Comparison of ENCODE assay signal across 32 cellular contexts in the genomic region with DNA sequence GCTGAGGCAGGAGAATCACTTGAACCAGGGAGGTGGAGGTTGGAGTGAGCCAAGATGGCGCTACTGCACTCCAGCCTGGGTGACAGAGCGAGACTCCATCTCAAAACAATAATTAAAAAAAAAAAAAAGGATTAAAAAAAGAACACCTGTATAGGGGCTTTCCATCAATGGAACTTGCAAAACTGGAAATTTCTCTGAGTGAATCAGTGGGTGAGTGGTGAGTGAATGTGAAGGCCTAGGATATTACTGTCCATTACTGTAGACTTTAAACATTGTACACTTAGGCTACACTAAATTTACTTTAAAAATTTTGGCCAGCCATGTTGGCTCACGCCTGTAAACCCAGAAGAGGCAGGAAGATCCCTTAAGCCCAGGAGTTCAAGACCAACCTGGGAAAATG. TPM values are rescaled to one million over a fixed set of nuclear protein-coding genes. Genes with fewer than 3 reads are reported as not detected.
"Had no signal": no experiment of that assay in that cellular context is flagged by ENCODE, and none has a peak within 500 bp of the region (broad histone marks: within the 10 kb centered on the region; RNA-seq: fewer than 3 reads in every experiment).

No MANE protein-coding gene starts in this region.

- ATAC-seq: activated CD8-positive, alpha-beta T cell treated with anti-CD3 and anti-CD28 coated beads for 36 hours; activated naive CD8-positive, alpha-beta T cell treated with anti-CD3 and anti-CD28 coated beads, Interleukin-2, amount 50 U/mL, for 24 hours; body of pancreas had no signal

- DNase-seq: activated B cell treated with CpG ODN at 0.5 μM for 24 hours; activated CD4-positive, alpha-beta T cell treated with anti-CD3 and anti-CD28 coated beads for 48 hours; activated CD4-positive, alpha-beta T cell treated with anti-CD3 and anti-CD28 coated beads, Interleukin-2, amount 50 U/mL, for 1 hour; activated CD4-positive, alpha-beta T cell treated with anti-CD3 and anti-CD28 coated beads, Interleukin-2, amount 50 U/mL, for 48 hours; activated CD8-positive, alpha-beta memory T cell treated with anti-CD3 and anti-CD28 coated beads for 24 hours; activated CD8-positive, alpha-beta T cell treated with anti-CD3 and anti-CD28 coated beads for 36 hours; activated effector memory CD4-positive, alpha-beta T cell treated with anti-CD3 and anti-CD28 coated beads, Interleukin-2, amount 50 U/mL, for 16 hours; activated naive CD4-positive, alpha-beta T cell treated with anti-CD3 and anti-CD28 coated beads for 36 hours; activated naive CD8-positive, alpha-beta T cell treated with anti-CD3 and anti-CD28 coated beads for 36 hours; activated naive CD8-positive, alpha-beta T cell treated with anti-CD3 and anti-CD28 coated beads, Interleukin-2, amount 50 U/mL, for 24 hours; activated T-cell treated with anti-CD3 and anti-CD28 coated beads, Interleukin-2, amount 50 U/mL, for 1 hour; activated T-cell treated with anti-CD3 and anti-CD28 coated beads, Interleukin-2, amount 50 U/mL, for 48 hours; adrenal gland; amygdala; aorta; body of pancreas; dermis blood vessel endothelial cell; effector CD4-positive, alpha-beta T cell; effector memory CD8-positive, alpha-beta T cell; foreskin melanocyte; T-helper 1 cell; T-helper 17 cell; T1000; WERI-Rb-1 had no signal

- H3K27ac ChIP-seq: adrenal gland, body of pancreas, cardiac muscle cell, coronary artery, epithelial cell of prostate, WERI-Rb-1 had no signal

- H3K27me3 Mint-ChIP-seq: activated naive CD4-positive, alpha-beta T cell treated with anti-CD3 and anti-CD28 coated beads, Interleukin-2, amount 50 U/mL, for 24 hours had no signal

- H3K36me3 ChIP-seq: adrenal gland, cardiac muscle cell, WERI-Rb-1 had no signal

- H3K4me3 Mint-ChIP-seq: activated B cell treated with CpG ODN at 0.5 μM for 24 hours; activated CD8-positive, alpha-beta T cell treated with anti-CD3 and anti-CD28 coated beads for 36 hours; activated naive CD4-positive, alpha-beta T cell treated with anti-CD3 and anti-CD28 coated beads for 36 hours; activated naive CD4-positive, alpha-beta T cell treated with anti-CD3 and anti-CD28 coated beads, Interleukin-2, amount 50 U/mL, for 24 hours; activated naive CD8-positive, alpha-beta T cell treated with anti-CD3 and anti-CD28 coated beads for 36 hours; activated T-helper 1 cell treated with anti-CD3 and anti-CD28 coated beads, Interleukin-12 subunit alpha, Interleukin-12 subunit beta, Interleukin-2, Interleukin-4 antibody, amounts not matched to agents 30 ng/mL and 10 ng/mL and 1 ng/mL, durations not matched to agents 14 hours and 24 hours and 36 hours; T-helper 2 cell treated with Interferon-gamma antibody and Interleukin-4, amounts not matched to agents 5 μg/mL and 100 μg/mL, for 36 hours had no signal

- H3K9me3 Mint-ChIP-seq: activated B cell treated with CpG ODN at 0.5 μM for 24 hours; activated CD8-positive, alpha-beta T cell treated with anti-CD3 and anti-CD28 coated beads for 36 hours; activated naive CD4-positive, alpha-beta T cell treated with anti-CD3 and anti-CD28 coated beads for 36 hours; activated naive CD4-positive, alpha-beta T cell treated with anti-CD3 and anti-CD28 coated beads, Interleukin-2, amount 50 U/mL, for 24 hours; activated naive CD8-positive, alpha-beta T cell treated with anti-CD3 and anti-CD28 coated beads for 36 hours; activated naive CD8-positive, alpha-beta T cell treated with anti-CD3 and anti-CD28 coated beads, Interleukin-2, amount 50 U/mL, for 24 hours; activated T-helper 1 cell treated with anti-CD3 and anti-CD28 coated beads, Interleukin-12 subunit alpha, Interleukin-12 subunit beta, Interleukin-2, Interleukin-4 antibody, amounts not matched to agents 30 ng/mL and 10 ng/mL and 1 ng/mL, durations not matched to agents 14 hours and 24 hours and 36 hours; activated T-helper 2 cell treated with anti-CD3 and anti-CD28 coated beads, Interferon-gamma antibody, Interleukin-2, Interleukin-4, amounts not matched to agents 10 μg/mL and 5 μg/mL and 100 μg/mL, durations not matched to agents 14 hours and 24 hours and 36 hours; central memory CD8-positive, alpha-beta T cell; effector memory CD8-positive, alpha-beta T cell; T-helper 2 cell treated with Interferon-gamma antibody and Interleukin-4, amounts not matched to agents 5 μg/mL and 100 μg/mL, for 36 hours had no signal

- H3K4me3 ChIP-seq: adrenal gland, body of pancreas, cardiac muscle cell, coronary artery had no signal

- H3K27ac Mint-ChIP-seq: activated CD8-positive, alpha-beta T cell treated with anti-CD3 and anti-CD28 coated beads for 36 hours; activated naive CD4-positive, alpha-beta T cell treated with anti-CD3 and anti-CD28 coated beads for 36 hours; activated naive CD4-positive, alpha-beta T cell treated with anti-CD3 and anti-CD28 coated beads, Interleukin-2, amount 50 U/mL, for 24 hours; activated naive CD8-positive, alpha-beta T cell treated with anti-CD3 and anti-CD28 coated beads for 36 hours; activated naive CD8-positive, alpha-beta T cell treated with anti-CD3 and anti-CD28 coated beads, Interleukin-2, amount 50 U/mL, for 24 hours; activated T-helper 1 cell treated with anti-CD3 and anti-CD28 coated beads, Interleukin-12 subunit alpha, Interleukin-12 subunit beta, Interleukin-2, Interleukin-4 antibody, amounts not matched to agents 30 ng/mL and 10 ng/mL and 1 ng/mL, durations not matched to agents 14 hours and 24 hours and 36 hours; activated T-helper 2 cell treated with anti-CD3 and anti-CD28 coated beads, Interferon-gamma antibody, Interleukin-2, Interleukin-4, amounts not matched to agents 10 μg/mL and 5 μg/mL and 100 μg/mL, durations not matched to agents 14 hours and 24 hours and 36 hours; T-helper 2 cell treated with Interferon-gamma antibody and Interleukin-4, amounts not matched to agents 5 μg/mL and 100 μg/mL, for 36 hours had no signal

- H3K9me3 ChIP-seq: adrenal gland, body of pancreas had no signal

- H3K27me3 ChIP-seq: adrenal gland, body of pancreas, cardiac muscle cell had no signal

- H3K36me3 Mint-ChIP-seq: activated naive CD4-positive, alpha-beta T cell treated with anti-CD3 and anti-CD28 coated beads, Interleukin-2, amount 50 U/mL, for 24 hours; activated naive CD8-positive, alpha-beta T cell treated with anti-CD3 and anti-CD28 coated beads for 36 hours had no signal

- H3K4me1 ChIP-seq: adrenal gland, body of pancreas had no signal

RNA-seq across cellular contexts. Expression of gene FBLL1, which starts 48.5 kb away (rescaled TPM):
- total RNA-seq: activated T-helper 2 cell treated with anti-CD3 and anti-CD28 coated beads, Interferon-gamma antibody, Interleukin-2, Interleukin-4, amounts not matched to agents 10 μg/mL and 5 μg/mL and 100 μg/mL, durations not matched to agents 14 hours and 24 hours and 36 hours; T-helper 17 cell had no signal
- polyA plus RNA-seq: cardiac muscle cell had no signal
